Comparison of ENCODE assay signal across 22 cellular contexts in the genomic region with DNA sequence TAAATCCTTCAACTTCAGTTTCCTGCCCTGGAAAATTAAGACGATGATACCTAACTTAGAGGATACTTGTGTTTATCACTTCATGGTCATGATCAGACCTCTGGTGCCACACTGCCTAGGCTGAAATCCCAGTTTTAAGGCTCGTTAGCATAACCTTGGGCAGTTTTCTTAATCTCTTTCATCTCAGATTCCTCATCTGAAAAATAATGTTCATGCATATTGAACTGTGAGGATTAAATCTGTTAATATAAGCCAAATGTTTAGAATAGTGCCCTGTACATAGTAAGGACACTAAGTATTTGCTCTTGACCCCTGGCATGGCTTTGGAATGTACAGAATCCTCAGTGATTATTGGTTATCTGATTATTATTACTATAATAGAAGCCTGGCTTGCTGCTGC.
"Had no signal": no experiment of that assay in that cellular context is flagged by ENCODE, and none has a peak within 500 bp of the region (broad histone marks: within the 10 kb centered on the region; RNA-seq: fewer than 3 reads in every experiment).

No MANE protein-coding gene starts in this region.

- H3K4me3 Mint-ChIP-seq: activated CD4-positive, alpha-beta T cell treated with anti-CD3 and anti-CD28 coated beads, Interleukin-2, amount 10 ng/mL, durations not matched to agents 7 days and 5 days; activated naive CD4-positive, alpha-beta T cell treated with anti-CD3 and anti-CD28 coated beads, Interleukin-2, amount 50 U/mL, for 24 hours; neural crest cell; stimulated activated naive CD8-positive, alpha-beta T cell treated with anti-CD3 and anti-CD28 coated beads, Interleukin-15, Interleukin-2, amounts not matched to agents 100 ng/mL and 50 ng/mL, for 24 hours; T-cell had no signal

- H3K9me3 Mint-ChIP-seq: activated CD4-positive, alpha-beta T cell treated with anti-CD3 and anti-CD28 coated beads, Interleukin-2, amount 10 ng/mL, durations not matched to agents 7 days and 5 days; activated naive CD4-positive, alpha-beta T cell treated with anti-CD3 and anti-CD28 coated beads, Interleukin-2, amount 50 U/mL, for 24 hours; naive B cell; stimulated activated naive CD8-positive, alpha-beta T cell treated with anti-CD3 and anti-CD28 coated beads, Interleukin-15, Interleukin-2, amounts not matched to agents 100 ng/mL and 50 ng/mL, for 24 hours; T-cell had no signal

- H3K27ac ChIP-seq: dorsolateral prefrontal cortex, prostate gland, right atrium auricular region, SK-N-MC, testis, upper lobe of right lung had no signal

- H3K9me3 ChIP-seq: prostate gland, right atrium auricular region, testis, upper lobe of right lung had no signal

- ATAC-seq: activated CD4-positive, CD25-positive, alpha-beta regulatory T cell treated with anti-CD3 and anti-CD28 coated beads, Interleukin-2, amount 50 U/mL, for 24 hours; left lobe of liver; T-cell had no signal

- H3K27me3 ChIP-seq: dorsolateral prefrontal cortex, right atrium auricular region, testis, upper lobe of right lung had no signal

- H3K4me3 ChIP-seq: dorsolateral prefrontal cortex, lung, prostate gland, right atrium auricular region, SK-N-MC, testis, upper lobe of right lung had no signal

- H3K4me1 Mint-ChIP-seq: activated naive CD4-positive, alpha-beta T cell treated with anti-CD3 and anti-CD28 coated beads, Interleukin-2, amount 50 U/mL, for 24 hours had no signal

- H3K36me3 Mint-ChIP-seq: activated naive CD4-positive, alpha-beta T cell treated with anti-CD3 and anti-CD28 coated beads, Interleukin-2, amount 50 U/mL, for 24 hours; naive B cell; T-cell had no signal

- H3K36me3 ChIP-seq: prostate gland had no signal

- DNase-seq: activated CD4-positive, alpha-beta T cell treated with anti-CD3 and anti-CD28 coated beads, Interleukin-2, amount 10 ng/mL, durations not matched to agents 7 days and 5 days; activated CD8-positive, alpha-beta memory T cell treated with anti-CD3 and anti-CD28 coated beads for 24 hours; activated CD8-positive, alpha-beta memory T cell treated with anti-CD3 and anti-CD28 coated beads, Interleukin-2, amount 50 U/mL, for 48 hours; activated gamma-delta T cell; caudate nucleus; dorsolateral prefrontal cortex; foreskin melanocyte; glutamatergic neuron; kidney; naive B cell; T-cell; testis; upper lobe of right lung had no signal

- H3K4me1 ChIP-seq: prostate gland, testis had no signal

- H3K27ac Mint-ChIP-seq: activated CD4-positive, alpha-beta T cell treated with anti-CD3 and anti-CD28 coated beads, Interleukin-2, amount 10 ng/mL, durations not matched to agents 7 days and 5 days; activated naive CD4-positive, alpha-beta T cell treated with anti-CD3 and anti-CD28 coated beads, Interleukin-2, amount 50 U/mL, for 24 hours; stimulated activated naive CD8-positive, alpha-beta T cell treated with anti-CD3 and anti-CD28 coated beads, Interleukin-15, Interleukin-2, amounts not matched to agents 100 ng/mL and 50 ng/mL, for 24 hours; T-cell had no signal

- H3K27me3 Mint-ChIP-seq: naive B cell; stimulated activated naive CD8-positive, alpha-beta T cell treated with anti-CD3 and anti-CD28 coated beads, Interleukin-15, Interleukin-2, amounts not matched to agents 100 ng/mL and 50 ng/mL, for 24 hours had no signal
